3 cellular contexts compared by ENCODE assay signal in the genomic region with DNA sequence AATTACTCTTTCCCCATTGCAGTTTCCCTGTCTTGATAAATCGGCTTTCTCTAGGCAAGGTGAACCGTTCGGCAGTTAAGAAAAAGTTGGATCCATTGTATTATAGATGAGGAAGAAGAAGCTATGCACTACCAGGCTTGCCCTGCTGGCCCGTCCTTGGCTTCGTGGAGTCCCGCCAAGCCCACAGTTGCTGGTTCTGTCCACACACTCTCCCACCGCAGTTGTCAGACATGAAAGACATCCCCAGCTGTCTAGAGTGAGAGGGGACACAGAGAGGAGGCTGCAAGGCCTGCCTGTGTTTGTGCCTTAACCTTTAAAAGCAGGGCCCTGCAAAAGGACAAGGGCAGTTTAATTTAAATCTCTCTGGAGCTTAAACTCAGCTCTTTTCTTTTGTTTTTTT.
TF ChIP-seq lines count a peak whose summit lies in the region.

No MANE protein-coding gene starts in this region.

TF ChIP-seq in liver, 16 proteins besides CTCF, POLR2A, EP300 and RAD21:
- TF ChIP-seq RXRA (IDR thresholded peaks at IDR 0.05): no peak
- TF ChIP-seq GABPA (IDR thresholded peaks at IDR 0.05 in 1 of 2, conservative IDR thresholded peaks at IDR 0.05 in 1 of 2): no peak
- no peak for TF ChIP-seq HNF4A (conservative IDR thresholded peaks at IDR 0.05)
- TF ChIP-seq, protein P1, sequence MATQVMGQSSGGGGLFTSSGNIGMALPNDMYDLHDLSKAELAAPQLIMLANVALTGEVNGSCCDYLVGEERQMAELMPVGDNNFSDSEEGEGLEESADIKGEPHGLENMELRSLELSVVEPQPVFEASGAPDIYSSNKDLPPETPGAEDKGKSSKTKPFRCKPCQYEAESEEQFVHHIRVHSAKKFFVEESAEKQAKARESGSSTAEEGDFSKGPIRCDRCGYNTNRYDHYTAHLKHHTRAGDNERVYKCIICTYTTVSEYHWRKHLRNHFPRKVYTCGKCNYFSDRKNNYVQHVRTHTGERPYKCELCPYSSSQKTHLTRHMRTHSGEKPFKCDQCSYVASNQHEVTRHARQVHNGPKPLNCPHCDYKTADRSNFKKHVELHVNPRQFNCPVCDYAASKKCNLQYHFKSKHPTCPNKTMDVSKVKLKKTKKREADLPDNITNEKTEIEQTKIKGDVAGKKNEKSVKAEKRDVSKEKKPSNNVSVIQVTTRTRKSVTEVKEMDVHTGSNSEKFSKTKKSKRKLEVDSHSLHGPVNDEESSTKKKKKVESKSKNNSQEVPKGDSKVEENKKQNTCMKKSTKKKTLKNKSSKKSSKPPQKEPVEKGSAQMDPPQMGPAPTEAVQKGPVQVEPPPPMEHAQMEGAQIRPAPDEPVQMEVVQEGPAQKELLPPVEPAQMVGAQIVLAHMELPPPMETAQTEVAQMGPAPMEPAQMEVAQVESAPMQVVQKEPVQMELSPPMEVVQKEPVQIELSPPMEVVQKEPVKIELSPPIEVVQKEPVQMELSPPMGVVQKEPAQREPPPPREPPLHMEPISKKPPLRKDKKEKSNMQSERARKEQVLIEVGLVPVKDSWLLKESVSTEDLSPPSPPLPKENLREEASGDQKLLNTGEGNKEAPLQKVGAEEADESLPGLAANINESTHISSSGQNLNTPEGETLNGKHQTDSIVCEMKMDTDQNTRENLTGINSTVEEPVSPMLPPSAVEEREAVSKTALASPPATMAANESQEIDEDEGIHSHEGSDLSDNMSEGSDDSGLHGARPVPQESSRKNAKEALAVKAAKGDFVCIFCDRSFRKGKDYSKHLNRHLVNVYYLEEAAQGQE (IDR thresholded peaks at IDR 0.05): no peak
- no peak for TF ChIP-seq HNF4G (IDR thresholded peaks at IDR 0.05)
- TF ChIP-seq TAF1 (conservative IDR thresholded peaks at IDR 0.05): no peak
- no peak for TF ChIP-seq EGR1 (IDR thresholded peaks at IDR 0.05; ENCODE audit: low read depth in 2 of 2)
- TF ChIP-seq, protein P2, sequence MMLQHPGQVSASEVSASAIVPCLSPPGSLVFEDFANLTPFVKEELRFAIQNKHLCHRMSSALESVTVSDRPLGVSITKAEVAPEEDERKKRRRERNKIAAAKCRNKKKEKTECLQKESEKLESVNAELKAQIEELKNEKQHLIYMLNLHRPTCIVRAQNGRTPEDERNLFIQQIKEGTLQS (IDR thresholded peaks at IDR 0.05): no peak
- TF ChIP-seq SP1 (IDR thresholded peaks at IDR 0.05): no peak
- no peak for TF ChIP-seq FOXA1 (IDR thresholded peaks at IDR 0.05)
- TF ChIP-seq, protein P3, sequence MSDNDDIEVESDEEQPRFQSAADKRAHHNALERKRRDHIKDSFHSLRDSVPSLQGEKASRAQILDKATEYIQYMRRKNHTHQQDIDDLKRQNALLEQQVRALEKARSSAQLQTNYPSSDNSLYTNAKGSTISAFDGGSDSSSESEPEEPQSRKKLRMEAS (IDR thresholded peaks at IDR 0.05): no peak
- TF ChIP-seq JUND (IDR thresholded peaks at IDR 0.05): no peak
- no peak for TF ChIP-seq FOXA2 (IDR thresholded peaks at IDR 0.05)
- TF ChIP-seq YY1 (IDR thresholded peaks at IDR 0.05): no peak
- TF ChIP-seq, protein P4, sequence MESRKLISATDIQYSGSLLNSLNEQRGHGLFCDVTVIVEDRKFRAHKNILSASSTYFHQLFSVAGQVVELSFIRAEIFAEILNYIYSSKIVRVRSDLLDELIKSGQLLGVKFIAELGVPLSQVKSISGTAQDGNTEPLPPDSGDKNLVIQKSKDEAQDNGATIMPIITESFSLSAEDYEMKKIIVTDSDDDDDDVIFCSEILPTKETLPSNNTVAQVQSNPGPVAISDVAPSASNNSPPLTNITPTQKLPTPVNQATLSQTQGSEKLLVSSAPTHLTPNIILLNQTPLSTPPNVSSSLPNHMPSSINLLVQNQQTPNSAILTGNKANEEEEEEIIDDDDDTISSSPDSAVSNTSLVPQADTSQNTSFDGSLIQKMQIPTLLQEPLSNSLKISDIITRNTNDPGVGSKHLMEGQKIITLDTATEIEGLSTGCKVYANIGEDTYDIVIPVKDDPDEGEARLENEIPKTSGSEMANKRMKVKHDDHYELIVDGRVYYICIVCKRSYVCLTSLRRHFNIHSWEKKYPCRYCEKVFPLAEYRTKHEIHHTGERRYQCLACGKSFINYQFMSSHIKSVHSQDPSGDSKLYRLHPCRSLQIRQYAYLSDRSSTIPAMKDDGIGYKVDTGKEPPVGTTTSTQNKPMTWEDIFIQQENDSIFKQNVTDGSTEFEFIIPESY (IDR thresholded peaks at IDR 0.05): no peak
- no peak for TF ChIP-seq NR2F2 (IDR thresholded peaks at IDR 0.05)

TF ChIP-seq in HepG2, 621 proteins besides CTCF, POLR2A, EP300 and RAD21 (continues in another document):
- TF ChIP-seq ZNF383 (CRISPR knock-in tag; IDR thresholded peaks at IDR 0.05; ENCODE audit: borderline replicate concordance) (no peak), CBFB (CRISPR knock-in tag; IDR thresholded peaks at IDR 0.05) (no peak), FOXO4 (CRISPR knock-in tag; conservative IDR thresholded peaks at IDR 0.05) (no peak), RORA (CRISPR knock-in tag; IDR thresholded peaks at IDR 0.05) (no peak), HES4 (CRISPR knock-in tag; IDR thresholded peaks at IDR 0.05; ENCODE audit: borderline replicate concordance) (no peak), CBX1 (IDR thresholded peaks at IDR 0.05; ENCODE audit: low read depth) (no peak), ZNF329 (CRISPR knock-in tag; IDR thresholded peaks at IDR 0.05; ENCODE audit: low read depth) (no peak), ZFP41 (CRISPR knock-in tag; IDR thresholded peaks at IDR 0.05; ENCODE audit: borderline replicate concordance) (no peak)
- TF ChIP-seq, protein P5, sequence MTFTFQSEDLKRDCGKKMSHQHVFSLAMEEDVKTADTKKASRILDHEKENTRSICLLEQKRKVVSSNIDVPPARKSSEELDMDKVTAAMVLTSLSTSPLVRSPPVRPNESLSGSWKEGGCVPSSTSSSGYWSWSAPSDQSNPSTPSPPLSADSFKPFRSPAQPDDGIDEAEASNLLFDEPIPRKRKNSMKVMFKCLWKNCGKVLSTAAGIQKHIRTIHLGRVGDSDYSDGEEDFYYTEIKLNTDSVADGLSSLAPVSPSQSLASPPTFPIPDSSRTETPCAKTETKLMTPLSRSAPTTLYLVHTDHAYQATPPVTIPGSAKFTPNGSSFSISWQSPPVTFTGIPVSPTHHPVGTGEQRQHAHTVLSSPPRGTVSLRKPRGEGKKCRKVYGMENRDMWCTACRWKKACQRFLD (CRISPR knock-in tag; IDR thresholded peaks at IDR 0.05; ENCODE audit: borderline replicate concordance): no peak
- TF ChIP-seq, protein P6, sequence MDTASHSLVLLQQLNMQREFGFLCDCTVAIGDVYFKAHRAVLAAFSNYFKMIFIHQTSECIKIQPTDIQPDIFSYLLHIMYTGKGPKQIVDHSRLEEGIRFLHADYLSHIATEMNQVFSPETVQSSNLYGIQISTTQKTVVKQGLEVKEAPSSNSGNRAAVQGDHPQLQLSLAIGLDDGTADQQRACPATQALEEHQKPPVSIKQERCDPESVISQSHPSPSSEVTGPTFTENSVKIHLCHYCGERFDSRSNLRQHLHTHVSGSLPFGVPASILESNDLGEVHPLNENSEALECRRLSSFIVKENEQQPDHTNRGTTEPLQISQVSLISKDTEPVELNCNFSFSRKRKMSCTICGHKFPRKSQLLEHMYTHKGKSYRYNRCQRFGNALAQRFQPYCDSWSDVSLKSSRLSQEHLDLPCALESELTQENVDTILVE (CRISPR knock-in tag; IDR thresholded peaks at IDR 0.05): no peak
- TF ChIP-seq, protein P7, sequence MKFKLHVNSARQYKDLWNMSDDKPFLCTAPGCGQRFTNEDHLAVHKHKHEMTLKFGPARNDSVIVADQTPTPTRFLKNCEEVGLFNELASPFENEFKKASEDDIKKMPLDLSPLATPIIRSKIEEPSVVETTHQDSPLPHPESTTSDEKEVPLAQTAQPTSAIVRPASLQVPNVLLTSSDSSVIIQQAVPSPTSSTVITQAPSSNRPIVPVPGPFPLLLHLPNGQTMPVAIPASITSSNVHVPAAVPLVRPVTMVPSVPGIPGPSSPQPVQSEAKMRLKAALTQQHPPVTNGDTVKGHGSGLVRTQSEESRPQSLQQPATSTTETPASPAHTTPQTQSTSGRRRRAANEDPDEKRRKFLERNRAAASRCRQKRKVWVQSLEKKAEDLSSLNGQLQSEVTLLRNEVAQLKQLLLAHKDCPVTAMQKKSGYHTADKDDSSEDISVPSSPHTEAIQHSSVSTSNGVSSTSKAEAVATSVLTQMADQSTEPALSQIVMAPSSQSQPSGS (CRISPR knock-in tag; IDR thresholded peaks at IDR 0.05): no peak
- TF ChIP-seq, protein P4 (CRISPR knock-in tag; IDR thresholded peaks at IDR 0.05): no peak

TF ChIP-seq in WTC11, 78 proteins besides CTCF, POLR2A, EP300 and RAD21:
- TF ChIP-seq TCF7 (CRISPR knock-in tag; IDR thresholded peaks at IDR 0.05; ENCODE audit: low read depth): no peak
